12 cellular contexts compared by ENCODE assay signal in the genomic region with DNA sequence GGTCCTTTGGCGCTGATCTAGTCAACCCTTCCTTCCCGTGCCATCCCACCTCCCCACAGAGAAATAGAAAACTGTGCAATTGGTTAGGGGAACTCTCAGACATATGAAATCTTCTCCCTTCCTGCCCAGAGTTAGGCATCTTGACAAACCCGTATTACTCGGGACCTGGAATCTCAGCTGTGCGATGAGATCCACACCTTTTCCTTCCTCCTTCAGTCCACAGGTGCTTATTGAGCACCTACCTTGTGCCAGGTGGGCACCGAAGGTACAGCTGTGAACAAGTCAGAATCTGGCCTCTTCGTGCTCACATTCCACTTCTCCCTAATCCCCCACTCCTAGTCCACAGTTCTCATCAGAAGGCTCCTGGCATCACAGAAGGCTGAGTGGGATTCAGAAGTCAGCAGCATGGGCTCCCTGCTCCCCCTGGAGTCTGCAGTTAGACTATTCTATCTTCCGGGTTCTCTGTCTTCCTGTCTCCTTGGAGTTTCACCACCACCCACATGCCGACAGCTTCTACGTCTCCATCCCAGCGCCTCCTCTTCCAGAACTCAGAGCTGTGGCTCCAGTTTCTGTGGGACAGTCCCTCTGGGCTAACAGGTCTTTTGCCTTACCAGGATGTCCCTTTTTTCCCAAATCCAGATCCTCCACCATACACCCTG. TPM values are rescaled to one million over a fixed set of nuclear protein-coding genes. Genes with fewer than 3 reads are reported as not detected.
DNase-seq lines count a peak whose midpoint lies in the region; ATAC-seq and TF ChIP-seq lines count a peak whose summit lies in the region.
"Had no signal": no experiment of that assay in that cellular context is flagged by ENCODE, and none has a peak within 500 bp of the region (broad histone marks: within the 10 kb centered on the region; RNA-seq: fewer than 3 reads in every experiment).

No MANE protein-coding gene starts in this region.

- H3F3A ChIP-seq in smooth muscle cell (ENCODE audit: low read depth): no peaks in the 10 kb centered on the region

- H3K4me1 ChIP-seq in cardiac muscle cell (ENCODE audit: low read depth) (no peaks in the 10 kb centered on the region), heart right ventricle (peaks cover 0 to 8% (median 1%) of the 10 kb centered on the region in 9 donors), smooth muscle cell (ENCODE audit: low read depth) (peaks cover 10% of the 10 kb centered on the region)
- H3K4me1 ChIP-seq: breast epithelium had no signal

- no peaks in the 10 kb centered on the region for H4K20me1 ChIP-seq in smooth muscle cell (ENCODE audit: low read depth)

- H3K27me3 ChIP-seq in cardiac muscle cell: peaks cover 81% of the 10 kb centered on the region
- H3K27me3 ChIP-seq in heart right ventricle: peaks cover 0 to 85% (median 72%) of the 10 kb centered on the region in 7 donors
- peaks cover 83% of the 10 kb centered on the region for H3K27me3 ChIP-seq in smooth muscle cell (ENCODE audit: low read depth)

- H3K9ac ChIP-seq in smooth muscle cell (ENCODE audit: low read depth): no peak overlapping the region

- H3K27ac Mint-ChIP-seq in chondrocyte (ENCODE audit: unreplicated experiment): no peak overlapping the region
- peak overlapping the region; percentile 64 for H3K27ac Mint-ChIP-seq in type B pancreatic cell

- H3K27ac ChIP-seq in cardiac muscle cell (no peak overlapping the region), heart right ventricle (no peak overlapping the region), smooth muscle cell (ENCODE audit: low read depth) (no peak overlapping the region)
- H3K27ac ChIP-seq: breast epithelium had no signal

- H3K36me3 Mint-ChIP-seq in chondrocyte (ENCODE audit: low read depth) (no peaks in the 10 kb centered on the region), type B pancreatic cell (no peaks in the 10 kb centered on the region)

- H3K27me3 Mint-ChIP-seq in chondrocyte (ENCODE audit: low read depth) (peaks cover 45% of the 10 kb centered on the region), type B pancreatic cell (peaks cover 87% of the 10 kb centered on the region)

- DNase-seq in cardiac muscle cell (ENCODE audit: low read depth in 1 of 2, low spot score in 1 of 2) (peak; percentile 26 to 51), heart right ventricle (no peak), NB4 (ENCODE audit: low read depth) (peak; percentile 25), chondrocyte (ENCODE audit: low spot score) (no peak), type B pancreatic cell (ENCODE audit: extremely low spot score, unreplicated experiment) (no peak), foreskin fibroblast (no peak), smooth muscle cell (lab: John Stamatoyannopoulos, UW; ENCODE audit: unreplicated experiment) (no peak)

- no peak overlapping the region for H2AFZ ChIP-seq in smooth muscle cell (ENCODE audit: low read depth)

- ATAC-seq in heart right ventricle: no peak
- no peak for ATAC-seq in GM18511 (IDR thresholded peaks at IDR 0.05; ENCODE audit: unreplicated experiment)

- no peaks in the 10 kb centered on the region for H3K4me1 Mint-ChIP-seq in chondrocyte (ENCODE audit: low read depth)
- peaks cover 31% of the 10 kb centered on the region for H3K4me1 Mint-ChIP-seq in type B pancreatic cell (ENCODE audit: unreplicated experiment)

- H3K9me3 Mint-ChIP-seq in chondrocyte (ENCODE audit: low read depth) (no peaks in the 10 kb centered on the region), type B pancreatic cell (no peaks in the 10 kb centered on the region)

- TF ChIP-seq POLR2A in NB4 (IDR thresholded peaks at IDR 0.05; ENCODE audit: extremely low read depth, insufficient read length): no peak

- H3K36me3 ChIP-seq in cardiac muscle cell (no peaks in the 10 kb centered on the region), heart right ventricle (no peaks in the 10 kb centered on the region), smooth muscle cell (ENCODE audit: low read depth) (no peaks in the 10 kb centered on the region)
- H3K36me3 ChIP-seq: breast epithelium had no signal

- TF ChIP-seq CTCF in cardiac muscle cell (IDR thresholded peaks at IDR 0.05; ENCODE audit: low read depth, low read length) (peak; percentile 25), heart right ventricle (IDR thresholded peaks at IDR 0.05) (peak in 3 of 9 donors; percentile 29 to 42 (median 31)), NB4 (IDR thresholded peaks at IDR 0.05; ENCODE audit: low read depth, low read length) (peak; percentile 16), chondrocyte (IDR thresholded peaks at IDR 0.05) (peak; percentile 71), type B pancreatic cell (conservative IDR thresholded peaks at IDR 0.05) (no peak), foreskin fibroblast (IDR thresholded peaks at IDR 0.05; ENCODE audit: low read depth, low read length) (no peak), smooth muscle cell (IDR thresholded peaks at IDR 0.05; ENCODE audit: borderline replicate concordance, insufficient read depth, poor library complexity, severe bottlenecking) (no peak)

- no peaks in the 10 kb centered on the region for H3K9me3 ChIP-seq in cardiac muscle cell (ENCODE audit: low read depth)
- H3K9me3 ChIP-seq in heart right ventricle: no peaks in the 10 kb centered on the region
- no peaks in the 10 kb centered on the region for H3K9me3 ChIP-seq in smooth muscle cell (replicated peaks; ENCODE audit: low read depth)
- H3K9me3 ChIP-seq: breast epithelium had no signal

- no peak overlapping the region for H3K4me2 ChIP-seq in smooth muscle cell

- H3K4me3 Mint-ChIP-seq in chondrocyte (ENCODE audit: unreplicated experiment) (no peak overlapping the region), type B pancreatic cell (no peak overlapping the region)

- no peaks in the 10 kb centered on the region for H3K79me2 ChIP-seq in smooth muscle cell (ENCODE audit: low read depth)

- WGBS in heart right ventricle, 2 donors: 29% methylated on average over 11 of the region's 11 CpGs
- WGBS in smooth muscle cell (ENCODE audit: low lambda C conversion rate): 50% methylated on average over 11 of the region's 11 CpGs

- intact Hi-C loops in heart right ventricle (cut with DNase I): loop anchor here (1.0 to 5.0 kb wide), 11 partner anchors 50 to 122 kb away; no protein-coding TSS in a partner anchor

- H3K4me3 ChIP-seq in cardiac muscle cell (no peak overlapping the region), heart right ventricle (no peak overlapping the region), NB4 (ENCODE audit: low read depth, low read length) (no peak overlapping the region), foreskin fibroblast (ENCODE audit: low read depth in 1 of 2, low read length in 2 of 2) (no peak overlapping the region), smooth muscle cell (no peak overlapping the region)

RNA-seq across cellular contexts. Expression of a gene that starts 23.0 kb away (rescaled TPM):
- total RNA-seq in cardiac muscle cell: not detected in 2 replicates
- not detected in 2 replicates for polyA plus RNA-seq in cardiac muscle cell
- not detected for total RNA-seq in heart right ventricle
- polyA plus RNA-seq in heart right ventricle: not detected
- not detected in 3 replicates for total RNA-seq in chondrocyte
- not detected in 2 replicates for total RNA-seq in type B pancreatic cell (ENCODE audit: low replicate concordance)
- total RNA-seq in smooth muscle cell: not detected in 2 replicates
- not detected in 2 replicates for polyA plus RNA-seq in smooth muscle cell
- total RNA-seq: breast epithelium, H4, lower leg skin, pulmonary artery endothelial cell had no signal

RNA-seq across cellular contexts. Expression of a gene that starts 38.8 kb away (rescaled TPM):
- not detected in 2 replicates for total RNA-seq in cardiac muscle cell
- not detected in 2 replicates for polyA plus RNA-seq in cardiac muscle cell
- total RNA-seq in heart right ventricle: not detected
- polyA plus RNA-seq in heart right ventricle: not detected
- total RNA-seq in chondrocyte: not detected in 3 replicates
- total RNA-seq in type B pancreatic cell (ENCODE audit: low replicate concordance): 0.10 TPM in 1 of 2 replicates, not detected in the other
- not detected in 2 replicates for total RNA-seq in smooth muscle cell
- not detected in 2 replicates for polyA plus RNA-seq in smooth muscle cell
- total RNA-seq: breast epithelium, pulmonary artery endothelial cell had no signal

Comparison
In these comparisons a context has a peak if more than half of its experiments do, and no peak if none do; other contexts are left out.
1. DNase-seq: peak in cardiac muscle cell (2 of 2) and NB4 (single experiment); none in heart right ventricle (0 of 2), chondrocyte (single experiment), type B pancreatic cell (single experiment), foreskin fibroblast (0 of 2) and smooth muscle cell (single experiment).
2. CTCF ChIP-seq: peak in cardiac muscle cell (single experiment), NB4 (single experiment) and chondrocyte (single experiment); none in type B pancreatic cell (single experiment), foreskin fibroblast (single experiment) and smooth muscle cell (single experiment).